ENCODE assay signal across 23 cellular contexts in genomic region chr2:205783872-205784510, GRCh38.
"Had no signal": no experiment of that assay in that cellular context is flagged by ENCODE, and none has a peak within 500 bp of the region (broad histone marks: within the 10 kb centered on the region; RNA-seq: fewer than 3 reads in every experiment).

No MANE protein-coding gene starts in this region.

- FAIRE-seq: colon, endometrium, islet of Langerhans, urothelium cell line had no signal

- H3K36me3 ChIP-seq: left lung, ovary, spleen, transverse colon had no signal

- H3K27ac ChIP-seq: spleen, testis had no signal

- ATAC-seq: activated CD4-positive, alpha-beta T cell treated with anti-CD3 and anti-CD28 coated beads for 36 hours; left lung; mucosa of descending colon had no signal

- H3K27me3 ChIP-seq: left lung, ovary, spleen, testis, transverse colon had no signal

- DNase-seq: activated B cell treated with CpG ODN at 0.5 μM for 24 hours; activated CD4-positive, alpha-beta T cell treated with anti-CD3 and anti-CD28 coated beads for 36 hours; activated CD8-positive, alpha-beta memory T cell treated with anti-CD3 and anti-CD28 coated beads for 24 hours; activated effector memory CD4-positive, alpha-beta T cell treated with Interleukin-2 at 50 U/mL for 16 hours; activated naive CD4-positive, alpha-beta T cell treated with Interleukin-2 at 50 U/mL for 16 hours; dermis blood vessel endothelial cell; effector CD8-positive, alpha-beta T cell; foreskin fibroblast; left lung; mucosa of descending colon; nephron progenitor cell; ovary; spleen; stimulated activated CD4-positive, alpha-beta T cell treated with anti-CD3 and anti-CD28 coated beads, Interleukin-2, amount 100 ng/mL, for 48 hours; stimulated activated naive CD4-positive, alpha-beta T cell treated with Interleukin-2 at 50 U/mL for 16 hours; T-helper 1 cell; testis; transverse colon had no signal

- H3K4me1 ChIP-seq: testis had no signal

- H3K4me3 ChIP-seq: left lung, lung, mucosa of descending colon, ovary, spleen, testis, transverse colon had no signal

- H3K9me3 ChIP-seq: left lung, mucosa of descending colon, ovary, spleen, testis, transverse colon had no signal
